8 cellular contexts compared by ENCODE assay signal in the genomic region with DNA sequence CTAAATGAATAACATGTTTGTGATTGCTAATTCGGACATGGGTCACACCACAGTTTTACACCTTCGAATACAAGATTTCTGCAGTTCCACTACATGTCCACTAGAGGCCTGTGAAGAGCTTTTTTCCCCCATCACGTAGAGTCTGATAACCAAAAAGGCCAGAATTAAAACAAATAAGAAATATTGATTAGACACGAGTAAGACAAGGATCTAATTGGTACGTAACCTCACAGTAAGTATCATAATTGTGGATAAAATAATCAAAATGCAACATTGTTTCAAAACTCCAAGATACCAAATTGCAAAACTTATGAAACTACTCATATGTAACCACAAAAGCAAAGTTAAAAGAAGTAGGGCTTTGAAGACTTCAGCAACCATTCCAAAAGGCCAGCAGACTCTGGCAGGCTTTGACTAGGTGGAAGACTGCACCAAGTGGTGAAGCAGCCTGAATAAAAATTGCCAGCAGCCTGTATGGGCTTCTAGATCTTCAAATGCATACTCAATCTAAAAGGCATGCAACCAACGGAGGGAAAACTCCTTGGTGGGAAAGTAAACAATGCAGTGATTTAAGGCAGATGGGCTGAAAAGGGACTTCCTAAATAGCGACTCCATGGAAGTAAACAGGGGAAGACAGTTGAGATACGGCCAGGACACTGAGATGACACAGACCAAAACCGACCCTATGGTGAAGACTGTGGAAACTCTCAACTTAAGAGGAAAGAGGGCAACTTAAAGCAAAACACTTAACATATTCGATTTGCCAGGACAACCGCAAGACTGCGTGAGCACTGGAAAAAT. TPM values are rescaled to one million over a fixed set of nuclear protein-coding genes. Genes with fewer than 3 reads are reported as not detected.
DNase-seq lines count a peak whose midpoint lies in the region; ATAC-seq and TF ChIP-seq lines count a peak whose summit lies in the region.

No MANE protein-coding gene starts in this region.

- H3K4me3 Mint-ChIP-seq in chondrocyte (ENCODE audit: unreplicated experiment), result peak overlapping the region; percentile 14

- H3K4me1 Mint-ChIP-seq in chondrocyte (ENCODE audit: low read depth), result peaks cover 63% of the 10 kb centered on the region

- peak; percentile 82 for DNase-seq in AG10803 (ENCODE audit: low read depth)
- peak; percentile 61 for DNase-seq in NOMO-1 treated with DMSO at 0.1 percent for 48 hours (lab: John Stamatoyannopoulos, UW; ENCODE audit: unreplicated experiment)
- DNase-seq in chondrocyte (ENCODE audit: low spot score), result no peak
- DNase-seq in left lung, result no peak
- DNase-seq in transverse colon, result no peak

- no peak for TF ChIP-seq EP300 in transverse colon (IDR thresholded peaks at IDR 0.05; ENCODE audit: low read depth)

- peaks cover 14% of the 10 kb centered on the region for H3K36me3 Mint-ChIP-seq in chondrocyte (ENCODE audit: low read depth)

- WGBS in transverse colon (ENCODE audit: low coverage in 1 of 2), 2 donors, result 27 to 40% methylated on average over 12 of the region's 12 CpGs

- intact Hi-C loops in left lung (cut with DNase I) (no loop called here), transverse colon (cut with DNase I; ENCODE audit: low total_unique reads) (no loop called here)

- H3K4me1 ChIP-seq in left lung (peaks cover 10 to 41% of the 10 kb centered on the region in 2 donors), transverse colon (peaks cover 14 to 42% (median 28%) of the 10 kb centered on the region in 4 donors)

- H3K27me3 Mint-ChIP-seq in chondrocyte (ENCODE audit: low read depth), result no peaks in the 10 kb centered on the region

- H3K27me3 ChIP-seq in left lung (no peaks in the 10 kb centered on the region), transverse colon (no peaks in the 10 kb centered on the region)

- peaks cover 0 to 7% of the 10 kb centered on the region in 2 donors for H3K9me3 ChIP-seq in left lung
- peaks cover 6 to 9% of the 10 kb centered on the region in 2 donors for H3K9me3 ChIP-seq in transverse colon

- H3K4me3 ChIP-seq in AG10803 (ENCODE audit: low read length) (no peak overlapping the region), GM12875 (ENCODE audit: low read depth, low read length) (no peak overlapping the region), left lung (no peak overlapping the region), transverse colon (no peak overlapping the region)

- H3K36me3 ChIP-seq in left lung (peaks cover 0 to 5% of the 10 kb centered on the region in 2 donors), transverse colon (no peaks in the 10 kb centered on the region)

- in situ Hi-C loops in transverse colon (cut with MboI; ENCODE audit: low pct_ligation_motif_present in 1 of 4, low pct_unique_long_range_greater_than_20kb in 1 of 4, low sequenced_read_pairs in 3 of 4), result loop anchor here in 3 of 4 donors (10.0 to 25.0 kb wide), 2 partner anchors 308 to 496 kb away; no protein-coding TSS in a partner anchor

- peak; percentile 82 for ATAC-seq in HG03159 (IDR thresholded peaks at IDR 0.05; ENCODE audit: unreplicated experiment)
- ATAC-seq in left lung, result peak; percentile 90
- no peak for ATAC-seq in GM19324 (IDR thresholded peaks at IDR 0.05; ENCODE audit: low FRiP score, unreplicated experiment)

- TF ChIP-seq POLR2A in transverse colon (IDR thresholded peaks at IDR 0.05), result no peak

- H3K27ac Mint-ChIP-seq in chondrocyte (ENCODE audit: unreplicated experiment), result peak overlapping the region; percentile 89

- TF ChIP-seq CTCF in AG10803 (conservative IDR thresholded peaks at IDR 0.05; ENCODE audit: low read length) (peak; percentile 99), GM12875 (IDR thresholded peaks at IDR 0.05; ENCODE audit: borderline replicate concordance, insufficient read depth, low read depth, low read length) (peak; percentile 76), chondrocyte (IDR thresholded peaks at IDR 0.05) (peak; percentile 98), left lung (IDR thresholded peaks at IDR 0.05) (peak; percentile 74 to 94), transverse colon (IDR thresholded peaks at IDR 0.05) (peak; percentile 86 to 94 (median 93))

- H3K27ac ChIP-seq in left lung (peak overlapping the region; percentile 58 to 59), transverse colon (peak overlapping the region; percentile 64 to 69 (median 66))

- peaks cover 10% of the 10 kb centered on the region for H3K9me3 Mint-ChIP-seq in chondrocyte (ENCODE audit: low read depth)

RNA-seq across cellular contexts. Expression of gene STARD13, which starts 56.7 kb away (rescaled TPM):
- total RNA-seq in chondrocyte (37.6 to 57.8 TPM (median 41.0 TPM) in 3 replicates), left lung (10 to 100 TPM; 28.1 to 43.6 TPM), transverse colon (100 to 1,000 TPM in 1 of 4 donors, 10 to 100 TPM in 3; 18.1 to 107 (median 41.5) TPM)

Comparison
In these comparisons a context has a peak if more than half of its experiments do, and no peak if none do; other contexts are left out.
1. DNase-seq: peak in AG10803 (single experiment) and NOMO-1 treated with DMSO at 0.1 percent for 48 hours (single experiment); none in chondrocyte (single experiment), left lung (0 of 2) and transverse colon (single experiment).
2. Peak in every context shown above with its lines, with median percentiles within 50 percentile points of each other: CTCF ChIP-seq.